ENCODE assay signal across 13 cellular contexts in genomic region chr21:42559326-42559725, GRCh38. TPM values are rescaled to one million over a fixed set of nuclear protein-coding genes. Genes with fewer than 3 reads are reported as not detected.
"Had no signal": no experiment of that assay in that cellular context is flagged by ENCODE, and none has a peak within 500 bp of the region (broad histone marks: within the 10 kb centered on the region; RNA-seq: fewer than 3 reads in every experiment).

No MANE protein-coding gene starts in this region.

- H3K36me3 ChIP-seq: cardiac muscle cell, SJCRH30 had no signal

- H3K4me1 ChIP-seq: foreskin keratinocyte, parathyroid adenoma, SJCRH30 had no signal

- DNase-seq: activated CD4-positive, alpha-beta T cell treated with anti-CD3 and anti-CD28 coated beads, Interleukin-2, amount 10 ng/mL, durations not matched to agents 24 days and 14 days; activated gamma-delta T cell; activated naive CD8-positive, alpha-beta T cell treated with anti-CD3 and anti-CD28 coated beads, Interleukin-2, amount 50 U/mL, for 24 hours; activated T-cell treated with anti-CD3 and anti-CD28 coated beads for 4 hours; foreskin keratinocyte; immature natural killer cell; retina; SJCRH30; T-helper 9 cell; trophoblast cell had no signal

- H3K4me1 Mint-ChIP-seq: activated naive CD8-positive, alpha-beta T cell treated with anti-CD3 and anti-CD28 coated beads, Interleukin-2, amount 50 U/mL, for 24 hours had no signal

- H3K4me3 Mint-ChIP-seq: activated CD4-positive, alpha-beta T cell treated with anti-CD3 and anti-CD28 coated beads, Interleukin-2, amount 10 ng/mL, durations not matched to agents 24 days and 14 days; activated naive CD8-positive, alpha-beta T cell treated with anti-CD3 and anti-CD28 coated beads, Interleukin-2, amount 50 U/mL, for 24 hours; immature natural killer cell had no signal

- H3K27me3 ChIP-seq: cardiac muscle cell, foreskin keratinocyte, SJCRH30 had no signal

- ATAC-seq: activated naive CD8-positive, alpha-beta T cell treated with anti-CD3 and anti-CD28 coated beads, Interleukin-2, amount 50 U/mL, for 24 hours; foreskin keratinocyte had no signal

- H3K27ac Mint-ChIP-seq: activated CD4-positive, alpha-beta T cell treated with anti-CD3 and anti-CD28 coated beads, Interleukin-2, amount 10 ng/mL, durations not matched to agents 24 days and 14 days; activated naive CD8-positive, alpha-beta T cell treated with anti-CD3 and anti-CD28 coated beads, Interleukin-2, amount 50 U/mL, for 24 hours had no signal

- H3K4me3 ChIP-seq: cardiac muscle cell, SJCRH30, skin epidermis had no signal

- H3K9me3 ChIP-seq: SJCRH30 had no signal

- H3K27ac ChIP-seq: cardiac muscle cell, foreskin keratinocyte, parathyroid adenoma, SJCRH30, skin epidermis had no signal

- H3K27me3 Mint-ChIP-seq: activated CD4-positive, alpha-beta T cell treated with anti-CD3 and anti-CD28 coated beads, Interleukin-2, amount 10 ng/mL, durations not matched to agents 24 days and 14 days; activated naive CD8-positive, alpha-beta T cell treated with anti-CD3 and anti-CD28 coated beads, Interleukin-2, amount 50 U/mL, for 24 hours had no signal

- H3K9me3 Mint-ChIP-seq: activated CD4-positive, alpha-beta T cell treated with anti-CD3 and anti-CD28 coated beads, Interleukin-2, amount 10 ng/mL, durations not matched to agents 24 days and 14 days; activated naive CD8-positive, alpha-beta T cell treated with anti-CD3 and anti-CD28 coated beads, Interleukin-2, amount 50 U/mL, for 24 hours; immature natural killer cell had no signal

RNA-seq across cellular contexts. Expression of gene SLC37A1, which starts 45.7 kb away (rescaled TPM):
- total RNA-seq: SJCRH30 had no signal
